In the genomic region with DNA sequence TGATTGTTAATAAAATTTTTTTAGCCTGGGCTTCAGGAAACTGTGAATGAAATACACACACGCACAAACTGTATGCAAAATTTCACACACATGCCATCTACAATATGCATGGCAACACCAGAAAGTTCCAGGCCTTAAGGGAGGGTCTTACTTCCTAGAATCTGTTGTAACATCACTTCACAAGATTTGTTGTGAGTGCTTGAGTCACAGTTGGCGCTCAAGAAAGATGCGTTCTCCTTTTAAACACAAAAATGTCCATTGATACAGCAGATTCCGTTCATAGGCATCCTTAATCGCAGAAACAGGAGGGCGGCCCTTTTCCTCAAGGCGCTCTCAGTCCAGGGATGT, we compare ENCODE assay signal across 8 cellular contexts. TPM values are rescaled to one million over a fixed set of nuclear protein-coding genes. Genes with fewer than 3 reads are reported as not detected.
A peak's percentile ranks its signal among the peaks of the same experiment; 100 is the strongest.
DNase-seq lines count a peak whose midpoint lies in the region; ATAC-seq lines count a peak whose summit lies in the region.

No MANE protein-coding gene starts in this region.

- no peaks in the 10 kb centered on the region for H3K27me3 Mint-ChIP-seq in T-cell
- H3K27me3 Mint-ChIP-seq in stimulated activated naive B cell treated with anti-CD40 and anti-IgM and Interleukin-4, amounts not matched to agents 10 μg/mL and 1 μg/mL and 100 μg/mL, for 72 hours, result no peaks in the 10 kb centered on the region

- no peaks in the 10 kb centered on the region for H3K27me3 ChIP-seq in HAP-1 (ENCODE audit: low read depth)
- H3K27me3 ChIP-seq in right cardiac atrium (ENCODE audit: control insufficient read depth, insufficient read depth), result no peaks in the 10 kb centered on the region

- peaks cover 5% of the 10 kb centered on the region; the same call in 1 of the 2 replicates for H3K36me3 ChIP-seq in HAP-1 (replicated peaks)

- WGBS in right cardiac atrium, result 7% methylated on average over 7 of the region's 7 CpGs

- CTCF ChIA-PET in T-cell (lab: Charles Lee), result interaction anchor here in 1 of 2 donors (0.6 to 2.2 kb wide), 4 partner anchors 26 to 1245 kb away, joined by 3 to 11 read pairs (median 4); partner anchors contain the start of gene CASS4

- no peak for ATAC-seq in T-cell (replicated peaks in 1 of 4)
- ATAC-seq in right cardiac atrium, result peak in 1 of 2 donors; percentile 6
- peak; percentile 8 to 12 for ATAC-seq in stimulated activated naive B cell treated with anti-CD40 and anti-IgM and Interleukin-4, amounts not matched to agents 10 μg/mL and 1 μg/mL and 100 μg/mL, for 72 hours (replicated peaks)

- POLR2A ChIA-PET in T-cell (lab: Charles Lee), result interaction anchor here in 1 of 2 donors (1.6 kb wide), 1 partner anchor 56 kb away, joined by 10 read pairs; the partner anchor contains the start of gene CASS4

- peak overlapping the region; percentile 87 for H3K4me3 ChIP-seq in HAP-1
- peak overlapping the region; percentile 81 for H3K4me3 ChIP-seq in right cardiac atrium (ENCODE audit: low read length)

- H3K4me1 ChIP-seq in HAP-1 (peaks cover 20% of the 10 kb centered on the region), right cardiac atrium (ENCODE audit: control insufficient read depth, insufficient read depth, low read length) (no peaks in the 10 kb centered on the region)

- peak overlapping the region; percentile 39 for H3K27ac ChIP-seq in right cardiac atrium (ENCODE audit: low read length)

- H3K9me3 Mint-ChIP-seq in T-cell, result no peaks in the 10 kb centered on the region
- H3K9me3 Mint-ChIP-seq in stimulated activated naive B cell treated with anti-CD40 and anti-IgM and Interleukin-4, amounts not matched to agents 10 μg/mL and 1 μg/mL and 100 μg/mL, for 72 hours, result no peaks in the 10 kb centered on the region

- H3K27ac Mint-ChIP-seq in T-cell, result peak overlapping the region; percentile 98 to 99
- H3K27ac Mint-ChIP-seq in stimulated activated naive B cell treated with anti-CD40 and anti-IgM and Interleukin-4, amounts not matched to agents 10 μg/mL and 1 μg/mL and 100 μg/mL, for 72 hours, result peak overlapping the region; percentile 99

- intact Hi-C loops in right cardiac atrium (cut with DNase I), result loop anchor here (5.0 to 10.0 kb wide), 4 partner anchors 53 to 73 kb away; partner anchors contain the start of genes AURKA (in 1 of the 4), CASS4 (in 1 of the 4) and CSTF1 (in 1 of the 4)

- H3K9me3 ChIP-seq in HAP-1 (no peaks in the 10 kb centered on the region), right cardiac atrium (ENCODE audit: control insufficient read depth, low read length) (no peaks in the 10 kb centered on the region)

- H3K36me3 Mint-ChIP-seq in T-cell, result peaks cover 4% of the 10 kb centered on the region
- H3K36me3 Mint-ChIP-seq in stimulated activated naive B cell treated with anti-CD40 and anti-IgM and Interleukin-4, amounts not matched to agents 10 μg/mL and 1 μg/mL and 100 μg/mL, for 72 hours, result peaks cover 6 to 12% of the 10 kb centered on the region in 2 donors

- peak overlapping the region; percentile 98 to 100 (median 99) for H3K4me3 Mint-ChIP-seq in T-cell
- H3K4me3 Mint-ChIP-seq in stimulated activated naive B cell treated with anti-CD40 and anti-IgM and Interleukin-4, amounts not matched to agents 10 μg/mL and 1 μg/mL and 100 μg/mL, for 72 hours, result peak overlapping the region; percentile 90 to 99

- in situ Hi-C loops in HAP-1 (cut with MboI; ENCODE audit: low sequenced_read_pairs), result no loop called here

- H3K4me1 Mint-ChIP-seq in T-cell, result peaks cover 48 to 64% (median 48%) of the 10 kb centered on the region in 3 donors
- peaks cover 20 to 35% of the 10 kb centered on the region in 2 donors for H3K4me1 Mint-ChIP-seq in stimulated activated naive B cell treated with anti-CD40 and anti-IgM and Interleukin-4, amounts not matched to agents 10 μg/mL and 1 μg/mL and 100 μg/mL, for 72 hours

- no peak for DNase-seq in HAP-1 (ENCODE audit: low spot score in 2 of 2)
- peak in 1 of 34 experiments; percentile 2 for DNase-seq in T-cell
- DNase-seq in right cardiac atrium, result no peak
- no peak for DNase-seq in stimulated activated naive B cell treated with anti-CD40 and anti-IgM and Interleukin-4, amounts not matched to agents 10 μg/mL and 1 μg/mL and 100 μg/mL, for 72 hours
- no peak for DNase-seq in NCI-H1105 (lab: John Stamatoyannopoulos, UW)
- no peak for DNase-seq in NCI-H1694 treated with DMSO at 0.1 percent for 48 hours (lab: John Stamatoyannopoulos, UW)
- DNase-seq in NK-92 treated with Interleukin-12 subunit alpha and Interleukin-12 subunit beta, amount 100 ng/mL, for 24 hours (lab: John Stamatoyannopoulos, UW), result no peak
- DNase-seq in activated CD8-positive, alpha-beta memory T cell treated with anti-CD3 and anti-CD28 coated beads, Interleukin-2, amount 50 U/mL, for 48 hours, result no peak

RNA-seq across cellular contexts. Expression of gene RTF2, which starts 0.5 kb away (rescaled TPM):
- 10 to 100 TPM; 55.8 to 69.7 (median 64.8) TPM for total RNA-seq in T-cell
- 10 to 100 TPM; 73.4 to 80.4 (median 79.5) TPM for total RNA-seq in right cardiac atrium
- 74.3 TPM for polyA plus RNA-seq in right cardiac atrium

RNA-seq across cellular contexts. Expression of gene CASS4, which starts 55.9 kb away (rescaled TPM):
- 10 to 100 TPM in 3 of 5 donors, 1 to 10 TPM in 2; 8.0 to 13.8 (median 11.2) TPM for total RNA-seq in T-cell
- total RNA-seq in right cardiac atrium, result under 1 TPM; 0.51 to 0.79 (median 0.64) TPM
- 0.34 TPM for polyA plus RNA-seq in right cardiac atrium

RNA-seq across cellular contexts. Expression of gene FAM209A, which starts 56.6 kb away (rescaled TPM):
- total RNA-seq in T-cell, result 1 to 10 TPM; 3.7 to 5.6 (median 4.7) TPM
- total RNA-seq in right cardiac atrium, result not detected
- not detected for polyA plus RNA-seq in right cardiac atrium

Comparison
In these comparisons a context has a peak if more than half of its experiments do, and no peak if none do; other contexts are left out.
1. ATAC-seq: peak in stimulated activated naive B cell treated with anti-CD40 and anti-IgM and Interleukin-4, amounts not matched to agents 10 μg/mL and 1 μg/mL and 100 μg/mL, for 72 hours (2 of 2); none in T-cell (0 of 4).
2. RNA of gene CASS4, which starts 55.9 kb away (total RNA-seq): 8.0 to 13.8 TPM in T-cell; 0.51 to 0.79 TPM in right cardiac atrium; every median in the first group is over 4 times any median in the second.
3. RNA of gene FAM209A, which starts 56.6 kb away (total RNA-seq): 3.7 to 5.6 TPM in T-cell; not detected in right cardiac atrium; every median in the first group is over 4 times any median in the second.